In the genomic region with DNA sequence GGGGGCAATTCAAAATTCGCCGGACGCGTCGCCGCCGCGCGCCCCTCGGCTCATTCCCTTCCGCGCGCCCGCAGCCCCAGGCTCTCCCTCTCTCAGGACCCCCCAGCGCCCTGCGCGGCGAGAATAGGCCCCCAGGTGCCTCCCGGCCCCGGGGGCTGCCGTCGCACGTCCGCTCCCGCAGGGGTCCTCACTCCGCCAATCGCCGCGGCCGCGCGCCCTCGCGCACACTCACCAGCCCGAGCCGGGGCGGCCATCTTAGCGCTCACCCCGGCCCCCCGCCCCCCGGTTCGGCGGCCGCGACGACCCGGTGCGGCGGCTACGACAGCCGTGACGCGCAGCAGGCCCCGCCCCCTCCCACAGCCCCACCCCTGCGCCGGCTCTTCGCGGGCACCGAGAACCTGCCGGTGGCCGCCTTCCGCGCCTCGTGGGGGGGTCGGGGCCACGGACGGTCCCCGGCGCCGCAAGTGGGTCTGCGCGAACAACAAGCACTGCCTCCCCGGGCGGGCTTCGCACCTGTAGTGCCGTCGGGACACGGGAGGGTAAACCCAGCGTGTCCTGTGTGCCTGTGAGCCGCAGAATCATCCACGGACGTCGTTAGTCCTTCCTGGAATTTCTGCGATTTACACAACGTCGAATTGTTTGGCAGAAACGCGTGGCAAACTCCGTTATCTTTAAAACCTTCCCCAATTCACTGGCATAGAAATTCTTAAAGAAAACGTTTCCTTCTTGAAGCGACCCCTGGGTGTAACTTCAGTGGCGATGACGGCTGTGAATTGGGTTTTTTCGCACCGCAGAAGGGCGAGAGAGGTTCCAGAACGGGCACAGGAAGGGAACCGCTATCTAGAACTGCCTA, we compare ENCODE assay signal across 8 cellular contexts. TPM values are rescaled to one million over a fixed set of nuclear protein-coding genes. Genes with fewer than 3 reads are reported as not detected.
DNase-seq lines count a peak whose midpoint lies in the region; ATAC-seq and TF ChIP-seq lines count a peak whose summit lies in the region.

No MANE protein-coding gene starts in this region.

- DNase-seq in DMS53 (lab: John Stamatoyannopoulos, UW) (peak; percentile 81), NCI-H2196 treated with DMSO at 0.1 percent for 48 hours (lab: John Stamatoyannopoulos, UW; ENCODE audit: unreplicated experiment) (peak; percentile 16), activated T-helper 1 cell treated with Interleukin-2 at 50 U/mL for 16 hours (ENCODE audit: low read depth) (peak; percentile 56), fibroblast of pulmonary artery (ENCODE audit: low read depth) (no peak), neural crest cell (ENCODE audit: low read depth, low spot score) (peak; percentile 58)
- peak; percentile 80 for DNase-seq in stimulated activated naive CD8-positive, alpha-beta T cell treated with anti-CD3 and anti-CD28 coated beads, Interleukin-15, Interleukin-2, amounts not matched to agents 100 U/mL and 50 U/mL, for 24 hours

- H3K27me3 Mint-ChIP-seq in neural crest cell (ENCODE audit: low read depth) = peaks cover 68% of the 10 kb centered on the region

- H3K4me3 Mint-ChIP-seq in neural crest cell = peak overlapping the region; percentile 86

- H3K36me3 Mint-ChIP-seq in neural crest cell (ENCODE audit: low read depth) = peaks cover 2% of the 10 kb centered on the region

- TF ChIP-seq CTCF in fibroblast of pulmonary artery (IDR thresholded peaks at IDR 0.05; ENCODE audit: low read length, missing control alignments) (no peak), neural crest cell (conservative IDR thresholded peaks at IDR 0.05) (no peak)

- ATAC-seq in stimulated activated naive CD8-positive, alpha-beta T cell treated with anti-CD3 and anti-CD28 coated beads, Interleukin-15, Interleukin-2, amounts not matched to agents 100 U/mL and 50 U/mL, for 24 hours = peak; percentile 73
- no peak for ATAC-seq in HG03460 (IDR thresholded peaks at IDR 0.05; ENCODE audit: unreplicated experiment)
- ATAC-seq in HG03439 (IDR thresholded peaks at IDR 0.05; ENCODE audit: unreplicated experiment) = no peak

- peaks cover 6% of the 10 kb centered on the region for H3K9me3 Mint-ChIP-seq in neural crest cell

- no peak overlapping the region for H3K27ac Mint-ChIP-seq in neural crest cell (ENCODE audit: unreplicated experiment)

- H3K4me1 Mint-ChIP-seq in neural crest cell = peaks cover 54% of the 10 kb centered on the region

- peak overlapping the region; percentile 26 for H3K4me3 ChIP-seq in fibroblast of pulmonary artery (replicated peaks; ENCODE audit: low read depth, low read length)

RNA-seq across cellular contexts. Expression of a gene that starts 2.5 kb away (rescaled TPM):
- 15.5 and 20.0 TPM in 2 replicates for total RNA-seq in neural crest cell
